1 cellular context compared by ENCODE assay signal in genomic region chr12:49130151-49131050, GRCh38.
TF ChIP-seq lines count a peak whose summit lies in the region.

No MANE protein-coding gene starts in this region.

TF ChIP-seq in HepG2, 621 proteins besides CTCF, POLR2A, EP300 and RAD21 (continued from another document and continues in another):
- TF ChIP-seq ZNF576 (CRISPR knock-in tag; IDR thresholded peaks at IDR 0.05) (no peak; the same call in 1 of the 2 replicates), FOXC1 (CRISPR knock-in tag; IDR thresholded peaks at IDR 0.05; ENCODE audit: borderline replicate concordance) (peak; percentile 81; the same call in 1 of the 2 replicates), ATF4 (CRISPR knock-in tag; IDR thresholded peaks at IDR 0.05) (peak in 1 of 2 experiments; percentile 28; a peak in 2 of 4 replicates), REXO4 (CRISPR knock-in tag; IDR thresholded peaks at IDR 0.05; ENCODE audit: borderline replicate concordance) (no peak), SKI (IDR thresholded peaks at IDR 0.05; ENCODE audit: partially characterized antibody) (peak; percentile 16), ISX (CRISPR knock-in tag; conservative IDR thresholded peaks at IDR 0.05) (0 out of 2 replicates have a peak, but pooled peaks have one; percentile 5), ZNF652 (CRISPR knock-in tag; IDR thresholded peaks at IDR 0.05; ENCODE audit: borderline replicate concordance, low read depth) (no peak), FOSL1 (CRISPR knock-in tag; IDR thresholded peaks at IDR 0.05; ENCODE audit: borderline replicate concordance) (no peak), ZNF121 (CRISPR knock-in tag; IDR thresholded peaks at IDR 0.05) (no peak; the same call in 1 of the 2 replicates), FOXA1 (IDR thresholded peaks at IDR 0.05) (no peak), FOXA1 (CRISPR knock-in tag; IDR thresholded peaks at IDR 0.05) (peak; percentile 23; the same call in 1 of the 2 replicates), ZMYM4 (CRISPR knock-in tag; IDR thresholded peaks at IDR 0.05) (peak; percentile 85), RBFOX2 (IDR thresholded peaks at IDR 0.05; ENCODE audit: low read depth, low read length) (peak; percentile 93), TP53 (CRISPR knock-in tag; conservative IDR thresholded peaks at IDR 0.05) (no peak; the same call in none of the 2 replicates), ZBTB39 (CRISPR knock-in tag; IDR thresholded peaks at IDR 0.05) (no peak), FOXJ3 (CRISPR knock-in tag; IDR thresholded peaks at IDR 0.05; ENCODE audit: borderline replicate concordance) (0 out of 2 replicates have a peak, but pooled peaks have one; percentile 59), TMF1 (CRISPR knock-in tag; IDR thresholded peaks at IDR 0.05; ENCODE audit: low read depth) (peak; percentile 95), ZEB1 (IDR thresholded peaks at IDR 0.05; ENCODE audit: insufficient replicate concordance, low read depth) (peak; percentile 4), NR2F2 (IDR thresholded peaks at IDR 0.05; ENCODE audit: borderline replicate concordance, low read depth) (no peak; the same call in 1 of the 2 replicates), ZMYM3 (CRISPR knock-in tag; IDR thresholded peaks at IDR 0.05) (no peak), ZNF501 (CRISPR knock-in tag; IDR thresholded peaks at IDR 0.05) (peak; percentile 95), PHF5A (CRISPR knock-in tag; IDR thresholded peaks at IDR 0.05; ENCODE audit: low read depth, unreplicated experiment) (no peak), RNF219 (CRISPR knock-in tag; IDR thresholded peaks at IDR 0.05) (peak; percentile 92), EED (CRISPR knock-in tag; IDR thresholded peaks at IDR 0.05) (no peak), ZNF260 (CRISPR knock-in tag; IDR thresholded peaks at IDR 0.05; ENCODE audit: borderline replicate concordance, low read depth) (no peak), MTERF4 (CRISPR knock-in tag; IDR thresholded peaks at IDR 0.05) (peak; percentile 51; the same call in 1 of the 2 replicates), TBL1XR1 (IDR thresholded peaks at IDR 0.05; ENCODE audit: borderline replicate concordance, low read length, partially characterized antibody) (peak; percentile 54), ZFP90 (CRISPR knock-in tag; IDR thresholded peaks at IDR 0.05; ENCODE audit: borderline replicate concordance) (peak; percentile 72; the same call in 1 of the 2 replicates)
- TF ChIP-seq, protein P1, sequence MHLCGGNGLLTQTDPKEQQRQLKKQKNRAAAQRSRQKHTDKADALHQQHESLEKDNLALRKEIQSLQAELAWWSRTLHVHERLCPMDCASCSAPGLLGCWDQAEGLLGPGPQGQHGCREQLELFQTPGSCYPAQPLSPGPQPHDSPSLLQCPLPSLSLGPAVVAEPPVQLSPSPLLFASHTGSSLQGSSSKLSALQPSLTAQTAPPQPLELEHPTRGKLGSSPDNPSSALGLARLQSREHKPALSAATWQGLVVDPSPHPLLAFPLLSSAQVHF (CRISPR knock-in tag; IDR thresholded peaks at IDR 0.05), result peak; percentile 83
- TF ChIP-seq, protein P2, sequence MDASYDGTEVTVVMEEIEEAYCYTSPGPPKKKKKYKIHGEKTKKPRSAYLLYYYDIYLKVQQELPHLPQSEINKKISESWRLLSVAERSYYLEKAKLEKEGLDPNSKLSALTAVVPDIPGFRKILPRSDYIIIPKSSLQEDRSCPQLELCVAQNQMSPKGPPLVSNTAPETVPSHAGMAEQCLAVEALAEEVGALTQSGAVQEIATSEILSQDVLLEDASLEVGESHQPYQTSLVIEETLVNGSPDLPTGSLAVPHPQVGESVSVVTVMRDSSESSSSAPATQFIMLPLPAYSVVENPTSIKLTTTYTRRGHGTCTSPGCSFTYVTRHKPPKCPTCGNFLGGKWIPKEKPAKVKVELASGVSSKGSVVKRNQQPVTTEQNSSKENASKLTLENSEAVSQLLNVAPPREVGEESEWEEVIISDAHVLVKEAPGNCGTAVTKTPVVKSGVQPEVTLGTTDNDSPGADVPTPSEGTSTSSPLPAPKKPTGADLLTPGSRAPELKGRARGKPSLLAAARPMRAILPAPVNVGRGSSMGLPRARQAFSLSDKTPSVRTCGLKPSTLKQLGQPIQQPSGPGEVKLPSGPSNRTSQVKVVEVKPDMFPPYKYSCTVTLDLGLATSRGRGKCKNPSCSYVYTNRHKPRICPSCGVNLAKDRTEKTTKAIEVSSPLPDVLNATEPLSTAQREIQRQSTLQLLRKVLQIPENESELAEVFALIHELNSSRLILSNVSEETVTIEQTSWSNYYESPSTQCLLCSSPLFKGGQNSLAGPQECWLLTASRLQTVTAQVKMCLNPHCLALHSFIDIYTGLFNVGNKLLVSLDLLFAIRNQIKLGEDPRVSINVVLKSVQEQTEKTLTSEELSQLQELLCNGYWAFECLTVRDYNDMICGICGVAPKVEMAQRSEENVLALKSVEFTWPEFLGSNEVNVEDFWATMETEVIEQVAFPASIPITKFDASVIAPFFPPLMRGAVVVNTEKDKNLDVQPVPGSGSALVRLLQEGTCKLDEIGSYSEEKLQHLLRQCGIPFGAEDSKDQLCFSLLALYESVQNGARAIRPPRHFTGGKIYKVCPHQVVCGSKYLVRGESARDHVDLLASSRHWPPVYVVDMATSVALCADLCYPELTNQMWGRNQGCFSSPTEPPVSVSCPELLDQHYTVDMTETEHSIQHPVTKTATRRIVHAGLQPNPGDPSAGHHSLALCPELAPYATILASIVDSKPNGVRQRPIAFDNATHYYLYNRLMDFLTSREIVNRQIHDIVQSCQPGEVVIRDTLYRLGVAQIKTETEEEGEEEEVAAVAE (CRISPR knock-in tag; IDR thresholded peaks at IDR 0.05; ENCODE audit: borderline replicate concordance), result 0 out of 2 replicates have a peak, but pooled peaks have one; percentile 20
- TF ChIP-seq, protein P3, sequence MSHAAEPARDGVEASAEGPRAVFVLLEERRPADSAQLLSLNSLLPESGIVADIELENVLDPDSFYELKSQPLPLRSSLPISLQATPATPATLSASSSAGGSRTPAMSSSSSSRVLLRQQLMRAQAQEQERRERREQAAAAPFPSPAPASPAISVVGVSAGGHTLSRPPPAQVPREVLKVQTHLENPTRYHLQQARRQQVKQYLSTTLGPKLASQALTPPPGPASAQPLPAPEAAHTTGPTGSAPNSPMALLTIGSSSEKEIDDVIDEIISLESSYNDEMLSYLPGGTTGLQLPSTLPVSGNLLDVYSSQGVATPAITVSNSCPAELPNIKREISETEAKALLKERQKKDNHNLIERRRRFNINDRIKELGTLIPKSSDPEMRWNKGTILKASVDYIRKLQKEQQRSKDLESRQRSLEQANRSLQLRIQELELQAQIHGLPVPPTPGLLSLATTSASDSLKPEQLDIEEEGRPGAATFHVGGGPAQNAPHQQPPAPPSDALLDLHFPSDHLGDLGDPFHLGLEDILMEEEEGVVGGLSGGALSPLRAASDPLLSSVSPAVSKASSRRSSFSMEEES (CRISPR knock-in tag; IDR thresholded peaks at IDR 0.05), result peak; percentile 69
- TF ChIP-seq, protein P4, sequence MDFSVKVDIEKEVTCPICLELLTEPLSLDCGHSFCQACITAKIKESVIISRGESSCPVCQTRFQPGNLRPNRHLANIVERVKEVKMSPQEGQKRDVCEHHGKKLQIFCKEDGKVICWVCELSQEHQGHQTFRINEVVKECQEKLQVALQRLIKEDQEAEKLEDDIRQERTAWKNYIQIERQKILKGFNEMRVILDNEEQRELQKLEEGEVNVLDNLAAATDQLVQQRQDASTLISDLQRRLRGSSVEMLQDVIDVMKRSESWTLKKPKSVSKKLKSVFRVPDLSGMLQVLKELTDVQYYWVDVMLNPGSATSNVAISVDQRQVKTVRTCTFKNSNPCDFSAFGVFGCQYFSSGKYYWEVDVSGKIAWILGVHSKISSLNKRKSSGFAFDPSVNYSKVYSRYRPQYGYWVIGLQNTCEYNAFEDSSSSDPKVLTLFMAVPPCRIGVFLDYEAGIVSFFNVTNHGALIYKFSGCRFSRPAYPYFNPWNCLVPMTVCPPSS (IDR thresholded peaks at IDR 0.05), result no peak
- TF ChIP-seq, protein P5, sequence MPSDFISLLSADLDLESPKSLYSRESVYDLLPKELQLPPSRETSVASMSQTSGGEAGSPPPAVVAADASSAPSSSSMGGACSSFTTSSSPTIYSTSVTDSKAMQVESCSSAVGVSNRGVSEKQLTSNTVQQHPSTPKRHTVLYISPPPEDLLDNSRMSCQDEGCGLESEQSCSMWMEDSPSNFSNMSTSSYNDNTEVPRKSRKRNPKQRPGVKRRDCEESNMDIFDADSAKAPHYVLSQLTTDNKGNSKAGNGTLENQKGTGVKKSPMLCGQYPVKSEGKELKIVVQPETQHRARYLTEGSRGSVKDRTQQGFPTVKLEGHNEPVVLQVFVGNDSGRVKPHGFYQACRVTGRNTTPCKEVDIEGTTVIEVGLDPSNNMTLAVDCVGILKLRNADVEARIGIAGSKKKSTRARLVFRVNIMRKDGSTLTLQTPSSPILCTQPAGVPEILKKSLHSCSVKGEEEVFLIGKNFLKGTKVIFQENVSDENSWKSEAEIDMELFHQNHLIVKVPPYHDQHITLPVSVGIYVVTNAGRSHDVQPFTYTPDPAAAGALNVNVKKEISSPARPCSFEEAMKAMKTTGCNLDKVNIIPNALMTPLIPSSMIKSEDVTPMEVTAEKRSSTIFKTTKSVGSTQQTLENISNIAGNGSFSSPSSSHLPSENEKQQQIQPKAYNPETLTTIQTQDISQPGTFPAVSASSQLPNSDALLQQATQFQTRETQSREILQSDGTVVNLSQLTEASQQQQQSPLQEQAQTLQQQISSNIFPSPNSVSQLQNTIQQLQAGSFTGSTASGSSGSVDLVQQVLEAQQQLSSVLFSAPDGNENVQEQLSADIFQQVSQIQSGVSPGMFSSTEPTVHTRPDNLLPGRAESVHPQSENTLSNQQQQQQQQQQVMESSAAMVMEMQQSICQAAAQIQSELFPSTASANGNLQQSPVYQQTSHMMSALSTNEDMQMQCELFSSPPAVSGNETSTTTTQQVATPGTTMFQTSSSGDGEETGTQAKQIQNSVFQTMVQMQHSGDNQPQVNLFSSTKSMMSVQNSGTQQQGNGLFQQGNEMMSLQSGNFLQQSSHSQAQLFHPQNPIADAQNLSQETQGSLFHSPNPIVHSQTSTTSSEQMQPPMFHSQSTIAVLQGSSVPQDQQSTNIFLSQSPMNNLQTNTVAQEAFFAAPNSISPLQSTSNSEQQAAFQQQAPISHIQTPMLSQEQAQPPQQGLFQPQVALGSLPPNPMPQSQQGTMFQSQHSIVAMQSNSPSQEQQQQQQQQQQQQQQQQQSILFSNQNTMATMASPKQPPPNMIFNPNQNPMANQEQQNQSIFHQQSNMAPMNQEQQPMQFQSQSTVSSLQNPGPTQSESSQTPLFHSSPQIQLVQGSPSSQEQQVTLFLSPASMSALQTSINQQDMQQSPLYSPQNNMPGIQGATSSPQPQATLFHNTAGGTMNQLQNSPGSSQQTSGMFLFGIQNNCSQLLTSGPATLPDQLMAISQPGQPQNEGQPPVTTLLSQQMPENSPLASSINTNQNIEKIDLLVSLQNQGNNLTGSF (CRISPR knock-in tag; IDR thresholded peaks at IDR 0.05), result peak; percentile 75
